ENCODE assay signal across 8 cellular contexts in genomic region chr16:10180771-10181163, GRCh38. TPM values are rescaled to one million over a fixed set of nuclear protein-coding genes. Genes with fewer than 3 reads are reported as not detected.
DNase-seq lines count a peak whose midpoint lies in the region; ATAC-seq and TF ChIP-seq lines count a peak whose summit lies in the region.

No MANE protein-coding gene starts in this region.

- H3K9me3 ChIP-seq in adrenal gland (replicated peaks in 1 of 3), result no peaks in the 10 kb centered on the region

- TF ChIP-seq POLR2A in adrenal gland (IDR thresholded peaks at IDR 0.05), result no peak

- peak in 3 of 6 experiments; percentile 9 to 30 (median 24) for TF ChIP-seq CTCF in adrenal gland (IDR thresholded peaks at IDR 0.05)

- H3K27me3 ChIP-seq in adrenal gland, result peaks cover 32% of the 10 kb centered on the region

- DNase-seq in activated CD8-positive, alpha-beta memory T cell treated with anti-CD3 and anti-CD28 coated beads for 24 hours, result peak; percentile 60
- DNase-seq in activated CD8-positive, alpha-beta memory T cell treated with anti-CD3 and anti-CD28 coated beads, Interleukin-2, amount 50 U/mL, for 4 hours, result no peak
- DNase-seq in adrenal gland (peak in 5 of 7 donors; percentile 4 to 57 (median 18)), iPS-NIHi11 (ENCODE audit: low spot score) (peak; percentile 83)
- peak; percentile 11 for DNase-seq in stimulated activated CD8-positive, alpha-beta memory T cell treated with anti-CD3 and anti-CD28 coated beads, Interleukin-7, amount 100 ng/mL, for 24 hours (ENCODE audit: low read depth)

- H3K27ac ChIP-seq in adrenal gland, result no peak overlapping the region

- 1 to 4% (median 2%) methylated on average over 18 to 24 of the region's 24 CpGs for WGBS in adrenal gland, 4 donors

- ATAC-seq in GM18511 (IDR thresholded peaks at IDR 0.05; ENCODE audit: unreplicated experiment), result no peak
- no peak for ATAC-seq in HG03565 (IDR thresholded peaks at IDR 0.05; ENCODE audit: unreplicated experiment)
- ATAC-seq in GM19467 (IDR thresholded peaks at IDR 0.05; ENCODE audit: unreplicated experiment), result no peak

- intact Hi-C loops in adrenal gland (cut with DNase I), result loop anchor here in 1 of 2 donors (5.0 kb wide), 2 partner anchors 1018 to 1043 kb away; no protein-coding TSS in a partner anchor

- peak overlapping the region in 1 of 4 donors; percentile 34 for H3K4me3 ChIP-seq in adrenal gland

- no peaks in the 10 kb centered on the region for H3K4me1 ChIP-seq in adrenal gland (replicated peaks in 1 of 2)

- no peaks in the 10 kb centered on the region for H3K36me3 ChIP-seq in adrenal gland (replicated peaks in 1 of 2)

RNA-seq across cellular contexts. Expression of gene GRIN2A, which starts 1.5 kb away (rescaled TPM):
- total RNA-seq in adrenal gland, result 1 to 10 TPM in 1 of 8 donors, under 1 TPM in 5, not detected in 2; 0.24 to 1.2 (median 0.40) TPM
- polyA plus RNA-seq in adrenal gland, result under 1 TPM; 0.07 to 0.46 (median 0.08) TPM
